Comparison of ENCODE assay signal across 8 cellular contexts in the genomic region with DNA sequence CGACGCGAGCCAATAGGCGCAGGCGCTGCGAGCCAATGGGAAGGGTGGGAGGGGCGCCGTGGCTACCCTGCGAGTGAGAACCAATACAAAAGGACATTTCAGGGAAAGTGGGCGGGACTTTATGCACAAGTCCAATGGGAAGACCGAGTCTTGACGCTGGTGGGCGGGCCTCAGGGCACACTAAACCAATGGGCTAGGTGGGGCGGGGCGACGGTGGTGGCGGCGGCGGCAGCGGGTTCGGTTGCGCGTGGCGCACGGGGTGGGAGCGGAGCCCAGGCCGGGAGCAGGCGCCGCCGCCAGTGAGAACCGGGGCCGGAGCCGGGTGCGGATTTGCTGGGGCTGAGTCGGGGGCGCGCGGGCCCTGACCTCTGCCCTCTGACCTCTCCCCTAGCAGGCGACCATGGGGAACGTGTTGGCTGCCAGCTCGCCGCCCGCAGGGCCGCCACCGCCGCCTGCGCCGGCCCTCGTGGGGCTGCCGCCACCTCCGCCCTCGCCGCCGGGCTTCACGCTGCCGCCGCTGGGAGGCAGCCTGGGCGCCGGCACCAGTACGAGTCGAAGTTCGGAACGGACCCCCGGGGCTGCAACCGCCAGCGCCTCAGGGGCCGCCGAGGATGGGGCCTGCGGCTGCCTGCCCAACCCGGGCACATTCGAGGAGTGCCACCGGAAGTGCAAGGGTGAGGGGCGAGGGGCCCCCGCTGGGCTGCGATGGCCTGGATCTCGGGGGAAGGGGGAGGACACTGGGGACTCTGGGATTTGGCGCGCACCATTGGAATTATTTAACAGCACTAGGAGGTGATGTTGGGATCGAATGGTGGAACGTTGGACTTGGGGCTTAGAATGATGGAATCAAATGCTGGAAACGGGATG. TPM values are rescaled to one million over a fixed set of nuclear protein-coding genes. Genes with fewer than 3 reads are reported as not detected.
DNase-seq lines count a peak whose midpoint lies in the region; ATAC-seq and TF ChIP-seq lines count a peak whose summit lies in the region.

A gene (plus strand): TSS at position 239 of the 867 bp plus-strand sequence. CDS start 162 bp downstream, at position 401.

- H3K27me3 ChIP-seq in A673 (replicated peaks; ENCODE audit: insufficient read depth, low read depth, low read length, poor library complexity) (no peaks in the 10 kb centered on the region), iPS DF 6.9 (ENCODE audit: control insufficient read depth, insufficient read depth, low read length) (no peaks in the 10 kb centered on the region), smooth muscle cell (ENCODE audit: low read depth) (no peaks in the 10 kb centered on the region)

- H3F3A ChIP-seq in smooth muscle cell (ENCODE audit: low read depth), result peaks cover 3% of the 10 kb centered on the region

- ATAC-seq in GM18505 (IDR thresholded peaks at IDR 0.05; ENCODE audit: unreplicated experiment) (peak; percentile 2), HG03457 (IDR thresholded peaks at IDR 0.05; ENCODE audit: unreplicated experiment) (peak; percentile 3), HG02798 (IDR thresholded peaks at IDR 0.05; ENCODE audit: poor library complexity, unreplicated experiment) (no peak)

- peaks cover 20% of the 10 kb centered on the region for H3K79me2 ChIP-seq in smooth muscle cell (ENCODE audit: low read depth)

- no peak within 1 kb of the TSS for H2AFZ ChIP-seq in smooth muscle cell (ENCODE audit: low read depth)

- POLR2A ChIA-PET in A673 (lab: Charles Lee; ENCODE audit: low non-redundant PET), result no interaction called here

- H3K9me3 ChIP-seq in A673 (ENCODE audit: low read depth, low read length, poor library complexity, severe bottlenecking), result no peaks in the 10 kb centered on the region
- H3K9me3 ChIP-seq in iPS DF 6.9 (ENCODE audit: control insufficient read depth, insufficient read depth, low read length), result no peaks in the 10 kb centered on the region
- H3K9me3 ChIP-seq in smooth muscle cell (replicated peaks; ENCODE audit: low read depth), result no peaks in the 10 kb centered on the region

- CTCF ChIA-PET in A673 (lab: Charles Lee), result no interaction called here

- peaks cover 14% of the 10 kb centered on the region for H3K4me1 ChIP-seq in A673 (ENCODE audit: insufficient read depth, low read length, poor library complexity, severe bottlenecking)
- no peaks in the 10 kb centered on the region for H3K4me1 ChIP-seq in iPS DF 6.9 (ENCODE audit: control insufficient read depth, insufficient read depth, low read length)
- peaks cover 7% of the 10 kb centered on the region for H3K4me1 ChIP-seq in smooth muscle cell (ENCODE audit: low read depth)

- peak; percentile 69 for TF ChIP-seq POLR2A in GM18505 (IDR thresholded peaks at IDR 0.05; ENCODE audit: borderline replicate concordance, extremely low read depth, insufficient read depth, insufficient read length)

- TF ChIP-seq CTCF in A673 (conservative IDR thresholded peaks at IDR 0.05; ENCODE audit: low read depth, low read length) (no peak), smooth muscle cell (IDR thresholded peaks at IDR 0.05; ENCODE audit: borderline replicate concordance, insufficient read depth, poor library complexity, severe bottlenecking) (no peak)

- no peaks in the 10 kb centered on the region for H4K20me1 ChIP-seq in smooth muscle cell (ENCODE audit: low read depth)

- H3K27ac ChIP-seq in A673 (ENCODE audit: low read depth, low read length, poor library complexity, severe bottlenecking), result peak within 1 kb of the TSS; percentile 91
- H3K27ac ChIP-seq in iPS DF 6.9 (ENCODE audit: low read length), result no peak within 1 kb of the TSS
- peak within 1 kb of the TSS; percentile 78 for H3K27ac ChIP-seq in smooth muscle cell (ENCODE audit: low read depth)

- H3K9ac ChIP-seq in smooth muscle cell (ENCODE audit: low read depth), result peak within 1 kb of the TSS; percentile 84

- peak within 1 kb of the TSS; percentile 85 for H3K4me3 ChIP-seq in A673 (ENCODE audit: low read depth, low read length, poor library complexity, severe bottlenecking)
- peak within 1 kb of the TSS; percentile 52 for H3K4me3 ChIP-seq in iPS DF 6.9 (ENCODE audit: low read length)
- peak within 1 kb of the TSS; percentile 79 for H3K4me3 ChIP-seq in smooth muscle cell

- DNase-seq in A673 (ENCODE audit: low spot score) (no peak), amniotic epithelial cell (ENCODE audit: low read depth) (peak; percentile 99), iPS DF 6.9 (ENCODE audit: low read depth, low spot score) (peak; percentile 99), smooth muscle cell (lab: John Stamatoyannopoulos, UW; ENCODE audit: unreplicated experiment) (no peak)

- intact Hi-C loops in A673 (cut with micrococcal nuclease; ENCODE audit: unreplicated experiment), result loop anchor here (2.0 kb wide), 1 partner anchor 44 kb away; a partner anchor contains a TSS

- no CpG with 5 or more reads among the region's 81 CpGs for WGBS in iPS DF 6.9 (ENCODE audit: insufficient coverage, insufficient read length)
- WGBS in smooth muscle cell (ENCODE audit: low lambda C conversion rate), result under 1% methylated on average over 66 of the region's 81 CpGs

- H3K4me2 ChIP-seq in smooth muscle cell, result peak within 1 kb of the TSS; percentile 93

- peaks cover 37% of the 10 kb centered on the region for H3K36me3 ChIP-seq in A673 (ENCODE audit: insufficient read depth, low read length, poor library complexity, severe bottlenecking)
- H3K36me3 ChIP-seq in iPS DF 6.9 (ENCODE audit: control insufficient read depth, insufficient read depth, low read length), result peaks cover 32% of the 10 kb centered on the region
- peaks cover 4% of the 10 kb centered on the region for H3K36me3 ChIP-seq in smooth muscle cell (ENCODE audit: low read depth)

- BruUV-seq in A673 (replicated peaks; lab: Mats Ljungman, UMichigan), result no TSS peak

TF ChIP-seq in PFSK-1, 5 proteins besides CTCF, POLR2A, EP300 and RAD21:
- TF ChIP-seq, protein P1, sequence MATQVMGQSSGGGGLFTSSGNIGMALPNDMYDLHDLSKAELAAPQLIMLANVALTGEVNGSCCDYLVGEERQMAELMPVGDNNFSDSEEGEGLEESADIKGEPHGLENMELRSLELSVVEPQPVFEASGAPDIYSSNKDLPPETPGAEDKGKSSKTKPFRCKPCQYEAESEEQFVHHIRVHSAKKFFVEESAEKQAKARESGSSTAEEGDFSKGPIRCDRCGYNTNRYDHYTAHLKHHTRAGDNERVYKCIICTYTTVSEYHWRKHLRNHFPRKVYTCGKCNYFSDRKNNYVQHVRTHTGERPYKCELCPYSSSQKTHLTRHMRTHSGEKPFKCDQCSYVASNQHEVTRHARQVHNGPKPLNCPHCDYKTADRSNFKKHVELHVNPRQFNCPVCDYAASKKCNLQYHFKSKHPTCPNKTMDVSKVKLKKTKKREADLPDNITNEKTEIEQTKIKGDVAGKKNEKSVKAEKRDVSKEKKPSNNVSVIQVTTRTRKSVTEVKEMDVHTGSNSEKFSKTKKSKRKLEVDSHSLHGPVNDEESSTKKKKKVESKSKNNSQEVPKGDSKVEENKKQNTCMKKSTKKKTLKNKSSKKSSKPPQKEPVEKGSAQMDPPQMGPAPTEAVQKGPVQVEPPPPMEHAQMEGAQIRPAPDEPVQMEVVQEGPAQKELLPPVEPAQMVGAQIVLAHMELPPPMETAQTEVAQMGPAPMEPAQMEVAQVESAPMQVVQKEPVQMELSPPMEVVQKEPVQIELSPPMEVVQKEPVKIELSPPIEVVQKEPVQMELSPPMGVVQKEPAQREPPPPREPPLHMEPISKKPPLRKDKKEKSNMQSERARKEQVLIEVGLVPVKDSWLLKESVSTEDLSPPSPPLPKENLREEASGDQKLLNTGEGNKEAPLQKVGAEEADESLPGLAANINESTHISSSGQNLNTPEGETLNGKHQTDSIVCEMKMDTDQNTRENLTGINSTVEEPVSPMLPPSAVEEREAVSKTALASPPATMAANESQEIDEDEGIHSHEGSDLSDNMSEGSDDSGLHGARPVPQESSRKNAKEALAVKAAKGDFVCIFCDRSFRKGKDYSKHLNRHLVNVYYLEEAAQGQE (IDR thresholded peaks at IDR 0.05; ENCODE audit: insufficient read depth in 1 of 2, low read depth in 2 of 2, low read length in 2 of 2), result no peak
- peak; percentile 83; the same call in 1 of the 2 replicates for TF ChIP-seq TAF1 (IDR thresholded peaks at IDR 0.05; ENCODE audit: borderline replicate concordance, insufficient read depth, low read length)

RNA-seq across cellular contexts. Expression of the gene that starts here (rescaled TPM):
- total RNA-seq in A673 (2021), result 205 and 234 TPM in 2 replicates
- 332 TPM for polyA plus RNA-seq in PFSK-1 (2012; ENCODE audit: insufficient read length, low read depth)
- 38.7 and 96.0 TPM in 2 replicates for total RNA-seq in smooth muscle cell
- polyA plus RNA-seq in smooth muscle cell, result 65.0 and 69.7 TPM in 2 replicates

Comparison
In these comparisons a context has a peak if more than half of its experiments do, and no peak if none do; other contexts are left out.
1. DNase-seq: peak in amniotic epithelial cell (single experiment) and iPS DF 6.9 (single experiment); none in A673 (single experiment) and smooth muscle cell (single experiment).
2. Peak in every context shown above with its lines, with median percentiles within 50 percentile points of each other: H3K4me3 ChIP-seq.